13 cellular contexts compared by ENCODE assay signal in the genomic region with DNA sequence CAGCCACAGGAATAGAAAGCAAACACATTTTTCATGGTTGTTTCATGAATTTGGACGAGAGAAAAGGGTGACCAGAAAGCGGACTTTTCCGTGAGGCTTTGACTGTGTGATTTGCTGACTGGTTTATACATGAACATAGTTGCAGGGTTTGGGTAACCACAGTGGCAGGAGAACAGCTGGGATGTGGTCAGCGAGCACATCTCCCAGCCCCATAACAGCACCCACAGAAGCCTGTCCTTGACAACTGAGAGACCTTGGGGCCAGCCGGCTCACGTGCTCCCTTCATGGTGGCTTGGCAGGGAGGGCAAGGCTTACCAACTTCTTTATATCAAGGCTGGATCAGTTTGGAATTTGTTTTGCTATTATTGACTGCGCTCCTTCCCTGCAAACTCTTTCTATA. TPM values are rescaled to one million over a fixed set of nuclear protein-coding genes. Genes with fewer than 3 reads are reported as not detected.
DNase-seq lines count a peak whose midpoint lies in the region; TF ChIP-seq lines count a peak whose summit lies in the region.
"Had no signal": no experiment of that assay in that cellular context is flagged by ENCODE, and none has a peak within 500 bp of the region (broad histone marks: within the 10 kb centered on the region; RNA-seq: fewer than 3 reads in every experiment).

No MANE protein-coding gene starts in this region.

- intact Hi-C loops in thyroid gland (cut with DNase I) (no loop called here), A673 (cut with micrococcal nuclease; ENCODE audit: unreplicated experiment) (no loop called here)

- no peak overlapping the region for H3K27ac ChIP-seq in thyroid gland
- H3K27ac ChIP-seq in A673 (ENCODE audit: low read depth, low read length, poor library complexity, severe bottlenecking), result no peak overlapping the region
- H3K27ac ChIP-seq: A549, GM23248 had no signal

- DNase-seq in LHCN-M2 (ENCODE audit: low read depth) (peak; percentile 41), RPMI7951 (ENCODE audit: low read depth) (peak; percentile 7), myocyte (ENCODE audit: low read depth) (peak; percentile 94), thyroid gland (no peak), COR-L47 (lab: John Stamatoyannopoulos, UW) (no peak), HAP-1 (ENCODE audit: low spot score in 2 of 2) (no peak), A673 (ENCODE audit: low spot score) (no peak)
- DNase-seq: Caco-2; CD8-positive, alpha-beta T cell; GM23248; H7 had no signal

- no peaks in the 10 kb centered on the region for H3K27me3 ChIP-seq in thyroid gland
- no peaks in the 10 kb centered on the region for H3K27me3 ChIP-seq in HAP-1 (ENCODE audit: low read depth)
- no peaks in the 10 kb centered on the region for H3K27me3 ChIP-seq in A673 (replicated peaks; ENCODE audit: insufficient read depth, low read depth, low read length, poor library complexity)

- H3K4me3 ChIP-seq in thyroid gland (replicated peaks in 1 of 3) (no peak overlapping the region), HAP-1 (no peak overlapping the region), A673 (ENCODE audit: low read depth, low read length, poor library complexity, severe bottlenecking) (no peak overlapping the region)
- H3K4me3 ChIP-seq: A549, GM23248 had no signal

- no peaks in the 10 kb centered on the region for H3K36me3 ChIP-seq in thyroid gland
- H3K36me3 ChIP-seq in HAP-1 (replicated peaks), result no peaks in the 10 kb centered on the region
- no peaks in the 10 kb centered on the region for H3K36me3 ChIP-seq in A673 (ENCODE audit: insufficient read depth, low read length, poor library complexity, severe bottlenecking)

- H3K4me1 ChIP-seq in thyroid gland (no peaks in the 10 kb centered on the region), HAP-1 (no peaks in the 10 kb centered on the region), A673 (ENCODE audit: insufficient read depth, low read length, poor library complexity, severe bottlenecking) (no peaks in the 10 kb centered on the region)
- H3K4me1 ChIP-seq: A549, Caco-2 had no signal

- no TSS peak for BruUV-seq in A673 (replicated peaks; lab: Mats Ljungman, UMichigan)

- in situ Hi-C loops in HAP-1 (cut with MboI; ENCODE audit: low sequenced_read_pairs), result no loop called here

- TF ChIP-seq POLR2A in thyroid gland (IDR thresholded peaks at IDR 0.05), result no peak

- WGBS in thyroid gland, 2 donors, result 91 to 95% methylated on average over 7 of the region's 7 CpGs

- no peaks in the 10 kb centered on the region for H3K9me3 ChIP-seq in thyroid gland
- H3K9me3 ChIP-seq in HAP-1, result no peaks in the 10 kb centered on the region
- no peaks in the 10 kb centered on the region for H3K9me3 ChIP-seq in A673 (ENCODE audit: low read depth, low read length, poor library complexity, severe bottlenecking)
- H3K9me3 ChIP-seq: A549, Caco-2 had no signal

- TF ChIP-seq CTCF in thyroid gland (IDR thresholded peaks at IDR 0.05) (no peak), A673 (conservative IDR thresholded peaks at IDR 0.05; ENCODE audit: low read depth, low read length) (no peak)

- CTCF ChIA-PET in A673 (lab: Charles Lee), result interaction anchor here (0.5 kb wide), 1 partner anchor 14 kb away, joined by 6 read pairs; no protein-coding TSS in a partner anchor

- POLR2A ChIA-PET in A673 (lab: Charles Lee; ENCODE audit: low non-redundant PET), result interaction anchor here (0.7 kb wide), 1 partner anchor 21 kb away, joined by 3 read pairs; no protein-coding TSS in a partner anchor

RNA-seq across cellular contexts. Expression of gene RGMA, which starts 13.2 kb away (rescaled TPM):
- total RNA-seq in LHCN-M2 (2014; rRNA removed), result 1.7 TPM in 1 of 2 replicates, not detected in the other
- polyA plus RNA-seq in LHCN-M2 (2012), result 0.02 TPM
- total RNA-seq in RPMI7951 (2014; rRNA removed; shearing (Covaris generic)), result not detected in 2 replicates
- 0.10 and 0.16 TPM in 2 replicates for total RNA-seq in myocyte
- 0.01 TPM for polyA plus RNA-seq in myocyte (2012)
- total RNA-seq in thyroid gland, result 10 to 100 TPM in 1 of 4 donors, 1 to 10 TPM in 3; 2.4 to 10.3 (median 6.0) TPM
- total RNA-seq in A673 (2021), result 5.0 and 8.3 TPM in 2 replicates
- total RNA-seq: Daoy had no signal

Comparison
In these comparisons a context has a peak if more than half of its experiments do, and no peak if none do; other contexts are left out.
1. DNase-seq: peak in LHCN-M2 (single experiment), RPMI7951 (single experiment) and myocyte (single experiment); none in thyroid gland (0 of 2), COR-L47 (single experiment), HAP-1 (0 of 2) and A673 (single experiment).